In the genomic region with DNA sequence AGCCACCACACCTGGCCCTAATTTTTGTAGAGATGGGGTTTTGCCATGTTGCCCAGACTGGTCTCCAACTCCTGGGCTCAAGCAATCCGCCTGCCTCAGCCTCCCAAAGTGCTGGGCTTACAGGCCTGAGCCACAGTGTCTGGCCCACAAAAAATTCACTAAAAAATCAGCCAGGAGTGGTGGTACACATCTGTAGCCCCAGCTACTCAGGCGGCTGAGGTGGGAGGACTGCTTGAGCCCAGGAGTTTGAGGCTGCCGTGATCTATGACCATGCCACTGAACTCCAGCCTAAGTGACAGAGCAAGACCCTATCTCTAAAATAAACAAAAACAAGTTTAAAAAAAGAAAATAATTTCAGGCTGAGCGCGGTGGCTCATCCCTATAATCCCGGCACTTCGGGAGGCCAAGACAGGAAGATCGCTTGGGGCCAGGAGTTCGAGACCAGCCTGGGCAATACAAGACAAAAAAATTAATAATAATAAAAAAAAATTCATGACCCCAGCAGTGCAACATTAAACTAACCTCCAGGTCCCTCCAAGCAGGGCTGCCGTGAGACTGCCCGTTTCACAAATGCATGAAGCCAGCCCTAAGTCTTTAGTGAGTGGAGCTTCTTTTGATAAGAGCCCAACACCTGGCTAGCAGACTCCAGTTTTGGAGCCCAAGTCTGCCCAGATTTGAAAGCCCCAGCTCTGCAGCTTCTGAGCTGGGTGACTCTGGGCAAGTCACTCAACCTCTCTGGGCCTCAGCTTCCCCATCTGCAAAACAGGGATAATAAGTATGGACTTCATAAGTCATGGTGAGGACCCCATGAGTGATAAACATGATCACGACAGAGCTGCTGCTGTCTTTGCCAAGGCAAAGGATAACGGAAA, we compare ENCODE assay signal across 9 cellular contexts. TPM values are rescaled to one million over a fixed set of nuclear protein-coding genes. Genes with fewer than 3 reads are reported as not detected.
DNase-seq lines count a peak whose midpoint lies in the region; ATAC-seq and TF ChIP-seq lines count a peak whose summit lies in the region.
"Had no signal": no experiment of that assay in that cellular context is flagged by ENCODE, and none has a peak within 500 bp of the region (broad histone marks: within the 10 kb centered on the region; RNA-seq: fewer than 3 reads in every experiment).

No MANE protein-coding gene starts in this region.

- H3K79me1 ChIP-seq in trophoblast cell (ENCODE audit: low read length) = peaks cover 37% of the 10 kb centered on the region

- no peak overlapping the region for H2AFZ ChIP-seq in trophoblast cell (ENCODE audit: insufficient read depth, low read length, poor library complexity)

- H3K4me3 Mint-ChIP-seq in CD8-positive, alpha-beta T cell = peak overlapping the region; percentile 88

- H3K27ac ChIP-seq in CD8-positive, alpha-beta T cell (ENCODE audit: low read depth, low read length) = peak overlapping the region; percentile 78
- H3K27ac ChIP-seq in SJCRH30 = peak overlapping the region; percentile 74
- peak overlapping the region; percentile 57 for H3K27ac ChIP-seq in trophoblast cell (ENCODE audit: low read depth, low read length)

- H3K18ac ChIP-seq in trophoblast cell (ENCODE audit: low read length) = no peak overlapping the region

- no peak overlapping the region for H2BK5ac ChIP-seq in trophoblast cell (ENCODE audit: low read depth, low read length, poor library complexity)

- DNase-seq in CD8-positive, alpha-beta T cell = peak in 2 of 7 experiments; percentile 19 to 26
- DNase-seq in SJCRH30 = no peak
- DNase-seq in epithelial cell of esophagus (ENCODE audit: low read depth) = no peak
- DNase-seq in trophoblast cell = peak in 1 of 2 donors; percentile 48
- DNase-seq in cerebellar cortex (ENCODE audit: low spot score) = no peak
- no peak for DNase-seq in AG08395 (ENCODE audit: low spot score)
- DNase-seq in nucleus accumbens (lab: John Stamatoyannopoulos, UW) = no peak
- DNase-seq in HAP-1 (ENCODE audit: low spot score in 2 of 2) = no peak

- no peaks in the 10 kb centered on the region for H3K36me3 ChIP-seq in CD8-positive, alpha-beta T cell (ENCODE audit: insufficient read depth, low read length)
- H3K36me3 ChIP-seq in SJCRH30 (peaks cover 53% of the 10 kb centered on the region), trophoblast cell (ENCODE audit: control insufficient read depth in 1 of 2, insufficient read depth in 2 of 2, low read length in 2 of 2) (peaks cover 63 to 67% of the 10 kb centered on the region in 2 experiments), HAP-1 (replicated peaks) (peaks cover 21% of the 10 kb centered on the region)

- peaks cover 69% of the 10 kb centered on the region for H3K4me1 Mint-ChIP-seq in CD8-positive, alpha-beta T cell (ENCODE audit: low read depth)

- no peaks in the 10 kb centered on the region for H3K27me3 Mint-ChIP-seq in CD8-positive, alpha-beta T cell (ENCODE audit: low read depth)

- no peaks in the 10 kb centered on the region for H3K9me3 Mint-ChIP-seq in CD8-positive, alpha-beta T cell

- H3K4me3 ChIP-seq in CD8-positive, alpha-beta T cell (ENCODE audit: low read depth, low read length) = peak overlapping the region; percentile 62
- H3K4me3 ChIP-seq in SJCRH30 (no peak overlapping the region; the same call in 1 of the 2 replicates), epithelial cell of esophagus (ENCODE audit: low read length) (peak overlapping the region; percentile 85), trophoblast cell (ENCODE audit: low read depth, low read length) (no peak overlapping the region), HAP-1 (no peak overlapping the region)

- H2BK120ac ChIP-seq in trophoblast cell (ENCODE audit: insufficient read depth, low read length, poor library complexity) = no peak overlapping the region

- no peak overlapping the region for H3K9ac ChIP-seq in trophoblast cell (ENCODE audit: low read length)

- no peaks in the 10 kb centered on the region for H3K9me3 ChIP-seq in CD8-positive, alpha-beta T cell (ENCODE audit: low read length)
- H3K9me3 ChIP-seq in SJCRH30 (replicated peaks) (no peaks in the 10 kb centered on the region), trophoblast cell (ENCODE audit: insufficient read depth, low read depth, low read length) (peaks cover 2% of the 10 kb centered on the region), HAP-1 (no peaks in the 10 kb centered on the region)

- peak overlapping the region; percentile 95 for H3K27ac Mint-ChIP-seq in CD8-positive, alpha-beta T cell

- H3K23ac ChIP-seq in trophoblast cell (ENCODE audit: low read length) = no peak overlapping the region

- ATAC-seq in CD8-positive, alpha-beta T cell = no peak

- H4K8ac ChIP-seq in trophoblast cell (ENCODE audit: low read depth, low read length) = no peak overlapping the region

- no peak overlapping the region for H4K12ac ChIP-seq in trophoblast cell (ENCODE audit: low read depth, low read length)

- TF ChIP-seq CTCF in CD8-positive, alpha-beta T cell (IDR thresholded peaks at IDR 0.05) = no peak
- no peak for TF ChIP-seq CTCF in epithelial cell of esophagus (IDR thresholded peaks at IDR 0.05; ENCODE audit: insufficient read depth, low read depth, low read length, missing control alignments)

- peak overlapping the region; percentile 98 for H3K4ac ChIP-seq in trophoblast cell (ENCODE audit: low read depth, low read length)

- no peak overlapping the region for H3K14ac ChIP-seq in trophoblast cell (ENCODE audit: low read length)

- no peak overlapping the region for H4K91ac ChIP-seq in trophoblast cell (ENCODE audit: low read depth, low read length)

- no CpG with 5 or more reads among the region's 13 CpGs for WGBS in trophoblast cell (ENCODE audit: extremely low coverage, insufficient coverage, insufficient read length)

- no peaks in the 10 kb centered on the region for H3K36me3 Mint-ChIP-seq in CD8-positive, alpha-beta T cell

- CTCF ChIA-PET in CD8-positive, alpha-beta T cell (lab: Charles Lee) = interaction anchor here (0.8 to 2.6 kb wide), 2 partner anchors 50 to 54 kb away, joined by 4 to 15 read pairs; no protein-coding TSS in a partner anchor

- no peak overlapping the region for H2BK12ac ChIP-seq in trophoblast cell (ENCODE audit: low read length)

- peaks cover 50% of the 10 kb centered on the region for H3K79me2 ChIP-seq in trophoblast cell (ENCODE audit: control insufficient read depth, insufficient read depth, low read length, poor library complexity)

- POLR2A ChIA-PET in CD8-positive, alpha-beta T cell (lab: Charles Lee) = interaction anchor here (2.1 kb wide), 1 partner anchor 9 kb away, joined by 19 read pairs; no protein-coding TSS in a partner anchor

- H3K4me2 ChIP-seq in trophoblast cell (ENCODE audit: low read length) = peak overlapping the region; percentile 97

- peaks cover 80% of the 10 kb centered on the region for H3K4me1 ChIP-seq in CD8-positive, alpha-beta T cell (ENCODE audit: insufficient read depth, low read length)
- H3K4me1 ChIP-seq in SJCRH30 = peaks cover 35% of the 10 kb centered on the region
- H3K4me1 ChIP-seq in trophoblast cell (ENCODE audit: control insufficient read depth in 1 of 2, insufficient read depth in 2 of 2, low read length in 2 of 2) = peaks cover 37 to 48% of the 10 kb centered on the region in 2 experiments
- H3K4me1 ChIP-seq in HAP-1 = peaks cover 19% of the 10 kb centered on the region

- H3K27me3 ChIP-seq in CD8-positive, alpha-beta T cell (ENCODE audit: insufficient read depth, low read length) = no peaks in the 10 kb centered on the region
- H3K27me3 ChIP-seq in SJCRH30 = no peaks in the 10 kb centered on the region
- H3K27me3 ChIP-seq in trophoblast cell (ENCODE audit: insufficient read depth, low read length) = no peaks in the 10 kb centered on the region
- no peaks in the 10 kb centered on the region for H3K27me3 ChIP-seq in HAP-1 (ENCODE audit: low read depth)

- intact Hi-C loops in CD8-positive, alpha-beta T cell (cut with DNase I, micrococcal nuclease) = loop anchor here in 1 of 2 experiments (2.0 kb wide), 1 partner anchor 24 kb away; no protein-coding TSS in a partner anchor

- in situ Hi-C loops in HAP-1 (cut with MboI; ENCODE audit: low sequenced_read_pairs) = no loop called here

- H2AK5ac ChIP-seq in trophoblast cell (ENCODE audit: low read length) = no peak overlapping the region

RNA-seq across cellular contexts. Expression of gene NANOS3, which starts 38.6 kb away (rescaled TPM):
- not detected for total RNA-seq in CD8-positive, alpha-beta T cell
- 1.3 and 2.3 TPM in 2 replicates for total RNA-seq in SJCRH30 (2014; rRNA removed; shearing (Covaris generic))
- 1.8 and 2.0 TPM in 2 replicates for polyA plus RNA-seq in trophoblast cell (2013)
- total RNA-seq: subcutaneous adipose tissue had no signal

RNA-seq across cellular contexts. Expression of gene ZSWIM4, which starts 43.1 kb away (rescaled TPM):
- 1 to 10 TPM; 4.1 to 5.0 TPM for total RNA-seq in CD8-positive, alpha-beta T cell
- total RNA-seq in SJCRH30 (2014; rRNA removed; shearing (Covaris generic)) = 16.8 and 18.3 TPM in 2 replicates
- polyA plus RNA-seq in trophoblast cell (2013) = 13.1 and 14.3 TPM in 2 replicates

Comparison
In these comparisons a context has a peak if more than half of its experiments do, and no peak if none do; other contexts are left out.
1. H3K4me3 ChIP-seq: peak in CD8-positive, alpha-beta T cell (single experiment) and epithelial cell of esophagus (single experiment); none in SJCRH30 (single experiment), trophoblast cell (single experiment) and HAP-1 (single experiment).
2. Peak in every context shown above with its lines, with median percentiles within 50 percentile points of each other: H3K27ac ChIP-seq.